ENCODE assay signal across 8 cellular contexts in the genomic region with DNA sequence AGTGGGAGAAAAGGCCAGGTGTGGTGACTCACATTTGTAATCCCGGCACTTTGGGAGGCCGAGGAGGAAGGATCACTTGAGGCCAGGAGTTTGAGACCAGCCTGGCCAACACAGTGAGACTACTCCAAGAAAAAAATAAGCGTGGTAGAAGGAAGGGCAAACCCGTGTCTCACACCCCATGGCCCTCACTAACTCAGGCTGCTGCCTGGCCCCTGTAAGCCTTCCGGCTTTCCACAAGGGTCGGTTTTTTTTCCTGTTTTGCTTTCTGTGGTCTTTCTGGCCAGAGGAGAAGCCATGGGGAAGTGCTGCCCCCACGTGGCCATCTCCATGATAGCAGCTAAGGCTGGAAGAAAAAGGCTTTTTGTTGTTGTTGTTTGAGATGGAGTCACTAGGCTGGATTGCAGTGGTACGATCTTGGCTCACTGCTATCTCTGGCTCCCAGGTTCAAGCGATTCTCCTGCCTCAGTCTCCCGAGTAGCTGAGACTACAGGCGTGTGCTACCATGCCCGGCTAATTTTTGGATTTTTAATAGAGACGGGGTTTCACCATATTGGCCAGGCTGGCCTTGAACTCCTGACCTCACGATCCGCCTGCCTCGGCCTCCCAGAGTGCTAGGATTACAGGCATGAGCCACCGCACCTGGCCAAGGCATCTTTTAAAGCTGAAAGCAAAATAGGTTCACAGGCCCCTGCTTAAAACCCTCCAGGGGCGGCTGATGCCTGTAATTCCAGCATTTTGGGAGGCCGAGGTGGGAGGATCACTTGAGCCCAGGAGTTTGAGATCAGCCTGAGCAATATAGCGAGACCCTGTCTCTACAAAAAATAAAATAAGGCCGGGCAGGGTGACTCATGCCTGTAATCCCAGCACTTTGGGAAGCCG. TPM values are rescaled to one million over a fixed set of nuclear protein-coding genes. Genes with fewer than 3 reads are reported as not detected.
DNase-seq lines count a peak whose midpoint lies in the region; ATAC-seq and TF ChIP-seq lines count a peak whose summit lies in the region.

No MANE protein-coding gene starts in this region.

- H4K20me1 ChIP-seq in PC-9 (ENCODE audit: insufficient read depth) (no peaks in the 10 kb centered on the region), neural cell (ENCODE audit: insufficient read depth) (no peaks in the 10 kb centered on the region)

- CTCF ChIA-PET in PC-9 (lab: Charles Lee), result interaction anchor here (0.6 to 0.7 kb wide), 3 partner anchors 41 to 239 kb away, joined by 5 to 8 read pairs (median 6); no protein-coding TSS in a partner anchor

- H3K9me3 Mint-ChIP-seq in stimulated activated naive CD8-positive, alpha-beta T cell treated with anti-CD3 and anti-CD28 coated beads, Interleukin-15, amount 100 ng/mL, for 72 hours, result no peaks in the 10 kb centered on the region

- H2AFZ ChIP-seq in PC-9 (no peak overlapping the region), neural cell (ENCODE audit: low read depth, low read length) (peak overlapping the region; percentile 33)

- intact Hi-C loops in PC-9 (cut with micrococcal nuclease; ENCODE audit: unreplicated experiment), result loop anchor here (1.0 kb wide), 2 partner anchors 192 to 239 kb away; no protein-coding TSS in a partner anchor

- H3K27ac Mint-ChIP-seq in stimulated activated naive CD8-positive, alpha-beta T cell treated with anti-CD3 and anti-CD28 coated beads, Interleukin-15, amount 100 ng/mL, for 72 hours, result no peak overlapping the region

- no peaks in the 10 kb centered on the region for H3K27me3 Mint-ChIP-seq in stimulated activated naive CD8-positive, alpha-beta T cell treated with anti-CD3 and anti-CD28 coated beads, Interleukin-15, amount 100 ng/mL, for 72 hours

- H3K9ac ChIP-seq in neural cell (ENCODE audit: low read length), result peak overlapping the region; percentile 23

- peak overlapping the region in 1 of 2 donors; percentile 61 for H3K4me3 Mint-ChIP-seq in stimulated activated naive CD8-positive, alpha-beta T cell treated with anti-CD3 and anti-CD28 coated beads, Interleukin-15, amount 100 ng/mL, for 72 hours

- H3K4me1 Mint-ChIP-seq in stimulated activated naive CD8-positive, alpha-beta T cell treated with anti-CD3 and anti-CD28 coated beads, Interleukin-15, amount 100 ng/mL, for 72 hours, result peaks cover 62% of the 10 kb centered on the region

- H3K36me3 ChIP-seq in PC-9 (ENCODE audit: low read depth) (no peaks in the 10 kb centered on the region), neural cell (ENCODE audit: insufficient read depth, low read length) (no peaks in the 10 kb centered on the region)

- no TSS peak for BruUV-seq in PC-9 (replicated peaks; lab: Mats Ljungman, UMichigan)

- H3K27me3 ChIP-seq in PC-9 (ENCODE audit: insufficient read depth, low read depth) (no peaks in the 10 kb centered on the region), neural cell (ENCODE audit: insufficient read depth, low read depth, low read length) (no peaks in the 10 kb centered on the region)

- H3K4me2 ChIP-seq in PC-9 (no peak overlapping the region), neural cell (ENCODE audit: low read length) (no peak overlapping the region)

- H3F3A ChIP-seq in PC-9 (ENCODE audit: insufficient read depth, low read depth), result no peaks in the 10 kb centered on the region
- no peaks in the 10 kb centered on the region for H3F3A ChIP-seq in neural cell (ENCODE audit: insufficient read depth, low read length, poor library complexity, severe bottlenecking)

- TF ChIP-seq CTCF in PC-9 (conservative IDR thresholded peaks at IDR 0.05) (peak; percentile 90), neural cell (IDR thresholded peaks at IDR 0.05; ENCODE audit: poor library complexity, severe bottlenecking) (peak; percentile 96)

- ATAC-seq in stimulated activated naive CD8-positive, alpha-beta T cell treated with anti-CD3 and anti-CD28 coated beads, Interleukin-15, amount 100 ng/mL, for 72 hours, result peak; percentile 1

- no peaks in the 10 kb centered on the region for H3K9me2 ChIP-seq in PC-9 (ENCODE audit: insufficient read depth)
- no peaks in the 10 kb centered on the region for H3K9me2 ChIP-seq in neural cell (ENCODE audit: insufficient read depth, low read length)

- H3K9me3 ChIP-seq in PC-9 (ENCODE audit: insufficient read depth, low read depth) (no peaks in the 10 kb centered on the region), neural cell (ENCODE audit: low read length) (no peaks in the 10 kb centered on the region)

- no peak overlapping the region for H3K27ac ChIP-seq in PC-9
- no peak overlapping the region for H3K27ac ChIP-seq in neural cell (ENCODE audit: low read length)

- no peaks in the 10 kb centered on the region for H3K79me2 ChIP-seq in PC-9 (ENCODE audit: low read depth)
- H3K79me2 ChIP-seq in neural cell (replicated peaks; ENCODE audit: insufficient read depth, low read length), result no peaks in the 10 kb centered on the region

- no peak for TF ChIP-seq EP300 in neural cell (conservative IDR thresholded peaks at IDR 0.05; ENCODE audit: poor library complexity, severe bottlenecking)

- no peak overlapping the region for H3K4me3 ChIP-seq in PC-9
- H3K4me3 ChIP-seq in neural cell (ENCODE audit: low read length), result no peak overlapping the region

- DNase-seq in CMK (ENCODE audit: low read depth) (peak; percentile 60), HuH-7 (ENCODE audit: low spot score) (peak; percentile 51), PC-9 (peak in 1 of 2 experiments; percentile 65), fibroblast of peridontal ligament (ENCODE audit: extremely low read depth) (peak; percentile 79), GM19238 (ENCODE audit: insufficient read length, low spot score) (no peak)
- peak; percentile 94 to 96 for DNase-seq in activated T-cell treated with anti-CD3 and anti-CD28 coated beads, Interleukin-2, amount 50 U/mL, for 48 hours
- DNase-seq in stimulated activated naive CD8-positive, alpha-beta T cell treated with anti-CD3 and anti-CD28 coated beads, Interleukin-15, amount 100 ng/mL, for 72 hours, result peak; percentile 81 to 82

- POLR2A ChIA-PET in PC-9 (lab: Charles Lee; ENCODE audit: unreplicated experiment), result no interaction called here

- H3K4me1 ChIP-seq in PC-9 (replicated peaks; ENCODE audit: insufficient read depth), result no peaks in the 10 kb centered on the region; the same call in 1 of the 2 replicates

- TF ChIP-seq RAD21 in neural cell (conservative IDR thresholded peaks at IDR 0.05), result peak; percentile 95

TF ChIP-seq in neural cell, 6 proteins besides CTCF, POLR2A, EP300 and RAD21:
- TF ChIP-seq MXI1 (conservative IDR thresholded peaks at IDR 0.05; ENCODE audit: poor library complexity, severe bottlenecking) (peak; percentile 28), TAF1 (IDR thresholded peaks at IDR 0.05; ENCODE audit: low read depth) (no peak), POLR2AphosphoS5 (IDR thresholded peaks at IDR 0.05) (no peak), EZH2 (IDR thresholded peaks at IDR 0.05; ENCODE audit: borderline replicate concordance, insufficient read depth, low read length, poor library complexity, severe bottlenecking) (no peak), SMC3 (conservative IDR thresholded peaks at IDR 0.05; ENCODE audit: poor library complexity) (peak; percentile 95)
- TF ChIP-seq, protein P1, sequence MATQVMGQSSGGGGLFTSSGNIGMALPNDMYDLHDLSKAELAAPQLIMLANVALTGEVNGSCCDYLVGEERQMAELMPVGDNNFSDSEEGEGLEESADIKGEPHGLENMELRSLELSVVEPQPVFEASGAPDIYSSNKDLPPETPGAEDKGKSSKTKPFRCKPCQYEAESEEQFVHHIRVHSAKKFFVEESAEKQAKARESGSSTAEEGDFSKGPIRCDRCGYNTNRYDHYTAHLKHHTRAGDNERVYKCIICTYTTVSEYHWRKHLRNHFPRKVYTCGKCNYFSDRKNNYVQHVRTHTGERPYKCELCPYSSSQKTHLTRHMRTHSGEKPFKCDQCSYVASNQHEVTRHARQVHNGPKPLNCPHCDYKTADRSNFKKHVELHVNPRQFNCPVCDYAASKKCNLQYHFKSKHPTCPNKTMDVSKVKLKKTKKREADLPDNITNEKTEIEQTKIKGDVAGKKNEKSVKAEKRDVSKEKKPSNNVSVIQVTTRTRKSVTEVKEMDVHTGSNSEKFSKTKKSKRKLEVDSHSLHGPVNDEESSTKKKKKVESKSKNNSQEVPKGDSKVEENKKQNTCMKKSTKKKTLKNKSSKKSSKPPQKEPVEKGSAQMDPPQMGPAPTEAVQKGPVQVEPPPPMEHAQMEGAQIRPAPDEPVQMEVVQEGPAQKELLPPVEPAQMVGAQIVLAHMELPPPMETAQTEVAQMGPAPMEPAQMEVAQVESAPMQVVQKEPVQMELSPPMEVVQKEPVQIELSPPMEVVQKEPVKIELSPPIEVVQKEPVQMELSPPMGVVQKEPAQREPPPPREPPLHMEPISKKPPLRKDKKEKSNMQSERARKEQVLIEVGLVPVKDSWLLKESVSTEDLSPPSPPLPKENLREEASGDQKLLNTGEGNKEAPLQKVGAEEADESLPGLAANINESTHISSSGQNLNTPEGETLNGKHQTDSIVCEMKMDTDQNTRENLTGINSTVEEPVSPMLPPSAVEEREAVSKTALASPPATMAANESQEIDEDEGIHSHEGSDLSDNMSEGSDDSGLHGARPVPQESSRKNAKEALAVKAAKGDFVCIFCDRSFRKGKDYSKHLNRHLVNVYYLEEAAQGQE (IDR thresholded peaks at IDR 0.05; ENCODE audit: borderline replicate concordance), result no peak

RNA-seq across cellular contexts. Expression of a gene that starts 7.5 kb away (rescaled TPM):
- total RNA-seq in PC-9 (2021), result 58.2 and 77.4 TPM in 2 replicates
- 22.7 and 33.6 TPM in 2 replicates for polyA plus RNA-seq in neural cell
- 48.0 and 53.3 TPM in 2 replicates for polyA minus RNA-seq in neural cell

RNA-seq across cellular contexts. Expression of a gene that starts 47.0 kb away (rescaled TPM):
- total RNA-seq in PC-9 (2021), result 9.3 and 18.9 TPM in 2 replicates
- polyA plus RNA-seq in neural cell, result 16.0 and 19.6 TPM in 2 replicates
- 84.3 and 95.7 TPM in 2 replicates for polyA minus RNA-seq in neural cell
